Comparison of ENCODE assay signal across 8 cellular contexts in the genomic region with DNA sequence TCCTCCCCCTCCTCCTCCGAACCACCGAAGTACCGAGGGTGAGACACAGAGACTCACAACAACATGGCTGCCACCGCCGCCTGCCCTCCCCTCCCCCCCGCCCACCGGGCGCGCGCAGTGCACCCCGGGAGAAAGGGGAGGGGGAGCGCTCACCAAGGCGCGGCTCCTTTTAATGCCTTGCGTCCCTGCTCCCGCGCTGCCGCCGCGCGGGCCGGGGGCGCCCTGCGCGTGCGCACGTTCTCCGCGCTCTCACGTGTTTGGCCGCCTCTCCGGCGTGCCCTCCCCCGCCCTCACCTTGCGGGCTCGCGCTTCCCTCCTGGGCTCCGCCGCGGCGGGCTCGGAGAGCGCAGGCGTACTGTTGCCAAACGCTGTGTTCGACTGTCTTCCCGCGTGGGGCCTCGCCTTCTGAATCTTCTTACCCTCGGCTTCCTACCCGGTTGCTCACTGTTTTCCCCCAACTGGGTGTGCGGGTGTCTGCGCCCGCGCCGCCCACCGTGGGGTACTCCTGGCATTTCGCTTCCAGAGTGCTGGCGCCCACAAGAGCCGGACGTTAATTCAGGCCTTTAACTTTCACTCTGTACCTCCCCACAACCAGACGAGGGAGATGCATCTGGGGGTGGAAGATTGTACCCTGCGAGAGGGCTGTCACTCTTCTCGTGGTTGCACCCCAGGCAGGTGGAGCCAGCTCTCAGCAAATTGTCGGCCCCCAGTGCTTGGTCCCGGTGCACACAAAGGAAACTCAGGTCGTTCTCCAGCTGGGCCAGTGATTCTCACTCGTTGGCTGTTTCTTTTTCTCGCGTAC. TPM values are rescaled to one million over a fixed set of nuclear protein-coding genes. Genes with fewer than 3 reads are reported as not detected.
DNase-seq lines count a peak whose midpoint lies in the region; ATAC-seq and TF ChIP-seq lines count a peak whose summit lies in the region.

A gene with protein sequence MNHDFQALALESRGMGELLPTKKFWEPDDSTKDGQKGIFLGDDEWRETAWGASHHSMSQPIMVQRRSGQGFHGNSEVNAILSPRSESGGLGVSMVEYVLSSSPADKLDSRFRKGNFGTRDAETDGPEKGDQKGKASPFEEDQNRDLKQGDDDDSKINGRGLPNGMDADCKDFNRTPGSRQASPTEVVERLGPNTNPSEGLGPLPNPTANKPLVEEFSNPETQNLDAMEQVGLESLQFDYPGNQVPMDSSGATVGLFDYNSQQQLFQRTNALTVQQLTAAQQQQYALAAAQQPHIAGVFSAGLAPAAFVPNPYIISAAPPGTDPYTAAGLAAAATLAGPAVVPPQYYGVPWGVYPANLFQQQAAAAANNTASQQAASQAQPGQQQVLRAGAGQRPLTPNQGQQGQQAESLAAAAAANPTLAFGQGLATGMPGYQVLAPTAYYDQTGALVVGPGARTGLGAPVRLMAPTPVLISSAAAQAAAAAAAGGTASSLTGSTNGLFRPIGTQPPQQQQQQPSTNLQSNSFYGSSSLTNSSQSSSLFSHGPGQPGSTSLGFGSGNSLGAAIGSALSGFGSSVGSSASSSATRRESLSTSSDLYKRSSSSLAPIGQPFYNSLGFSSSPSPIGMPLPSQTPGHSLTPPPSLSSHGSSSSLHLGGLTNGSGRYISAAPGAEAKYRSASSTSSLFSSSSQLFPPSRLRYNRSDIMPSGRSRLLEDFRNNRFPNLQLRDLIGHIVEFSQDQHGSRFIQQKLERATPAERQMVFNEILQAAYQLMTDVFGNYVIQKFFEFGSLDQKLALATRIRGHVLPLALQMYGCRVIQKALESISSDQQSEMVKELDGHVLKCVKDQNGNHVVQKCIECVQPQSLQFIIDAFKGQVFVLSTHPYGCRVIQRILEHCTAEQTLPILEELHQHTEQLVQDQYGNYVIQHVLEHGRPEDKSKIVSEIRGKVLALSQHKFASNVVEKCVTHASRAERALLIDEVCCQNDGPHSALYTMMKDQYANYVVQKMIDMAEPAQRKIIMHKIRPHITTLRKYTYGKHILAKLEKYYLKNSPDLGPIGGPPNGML (minus strand): TSS at position 92 of the 802 bp plus-strand sequence. CDS start 23,484 bp downstream, outside the sequence.

- peak within 1 kb of the TSS; percentile 98 for H3K9ac ChIP-seq in neural progenitor cell
- H3K9ac ChIP-seq in stomach smooth muscle (ENCODE audit: low read length in 2 of 2) = peak within 1 kb of the TSS; percentile 85 to 92

- peak; percentile 70 for DNase-seq in GM04503 (ENCODE audit: low read depth)
- peak; percentile 83 for DNase-seq in HFF-Myc (ENCODE audit: extremely low read depth, low read depth)
- peak; percentile 95 for DNase-seq in MV-4-11 (lab: John Stamatoyannopoulos, UW)
- peak; percentile 93 to 94 for DNase-seq in SJSA1 (ENCODE audit: low read depth in 1 of 2, low spot score in 2 of 2)
- DNase-seq in activated naive CD4-positive, alpha-beta T cell (lab: John Stamatoyannopoulos, UW) = peak; percentile 86 to 96 (median 88)
- peak; percentile 89 to 94 for DNase-seq in foreskin keratinocyte
- peak; percentile 99 for DNase-seq in neural progenitor cell (ENCODE audit: low spot score)

- ATAC-seq in foreskin keratinocyte = peak; percentile 87

- H3K9me3 ChIP-seq in SJSA1 (replicated peaks) (no peaks in the 10 kb centered on the region), neural progenitor cell (ENCODE audit: low read depth) (no peaks in the 10 kb centered on the region), stomach smooth muscle (ENCODE audit: control insufficient read depth in 2 of 2, low read length in 2 of 2) (no peaks in the 10 kb centered on the region)

- peaks cover 40% of the 10 kb centered on the region for H4K20me1 ChIP-seq in neural progenitor cell (ENCODE audit: low read depth)

- peaks cover 21% of the 10 kb centered on the region for H3K4me1 Mint-ChIP-seq in neural progenitor cell

- H3K27ac Mint-ChIP-seq in neural progenitor cell = peak within 1 kb of the TSS; percentile 91

- peaks cover 40% of the 10 kb centered on the region for H3F3A ChIP-seq in neural progenitor cell (ENCODE audit: low read depth)

- TF ChIP-seq CTCF in HFF-Myc (IDR thresholded peaks at IDR 0.05; ENCODE audit: low read depth, low read length, missing control alignments) (no peak), foreskin keratinocyte (conservative IDR thresholded peaks at IDR 0.05) (peak; percentile 5), neural progenitor cell (IDR thresholded peaks at IDR 0.05) (no peak)

- H3K9me3 Mint-ChIP-seq in neural progenitor cell = peaks cover 2% of the 10 kb centered on the region

- H3K4me2 ChIP-seq in neural progenitor cell = peak within 1 kb of the TSS; percentile 86

- peaks cover 18% of the 10 kb centered on the region for H3K4me1 ChIP-seq in SJSA1 (replicated peaks)
- peaks cover 20% of the 10 kb centered on the region for H3K4me1 ChIP-seq in foreskin keratinocyte
- H3K4me1 ChIP-seq in neural progenitor cell = peaks cover 57% of the 10 kb centered on the region
- H3K4me1 ChIP-seq in stomach smooth muscle (ENCODE audit: control insufficient read depth, insufficient read depth, low read length) = peaks cover 29% of the 10 kb centered on the region

- peaks cover 19% of the 10 kb centered on the region for H3K36me3 ChIP-seq in SJSA1
- H3K36me3 ChIP-seq in neural progenitor cell = peaks cover 5% of the 10 kb centered on the region
- H3K36me3 ChIP-seq in stomach smooth muscle (ENCODE audit: control insufficient read depth in 2 of 2, insufficient read depth in 2 of 2, low read length in 2 of 2) = no peaks in the 10 kb centered on the region

- H3K27me3 Mint-ChIP-seq in neural progenitor cell (ENCODE audit: insufficient read depth, low read depth) = peaks cover 2% of the 10 kb centered on the region

- H3K36me3 Mint-ChIP-seq in neural progenitor cell = peaks cover 18% of the 10 kb centered on the region

- peak within 1 kb of the TSS; percentile 86 for H3K4me3 ChIP-seq in HFF-Myc (replicated peaks; ENCODE audit: low read depth, low read length)
- peak within 1 kb of the TSS; percentile 92 for H3K4me3 ChIP-seq in SJSA1
- peak within 1 kb of the TSS; percentile 77 for H3K4me3 ChIP-seq in neural progenitor cell
- H3K4me3 ChIP-seq in stomach smooth muscle (ENCODE audit: low read length in 2 of 2) = peak within 1 kb of the TSS; percentile 82 to 83

- H2AFZ ChIP-seq in neural progenitor cell (replicated peaks) = peak within 1 kb of the TSS; percentile 71

- no peaks in the 10 kb centered on the region for H3K27me3 ChIP-seq in SJSA1 (replicated peaks)
- H3K27me3 ChIP-seq in foreskin keratinocyte = no peaks in the 10 kb centered on the region
- H3K27me3 ChIP-seq in neural progenitor cell = no peaks in the 10 kb centered on the region
- H3K27me3 ChIP-seq in stomach smooth muscle (ENCODE audit: control insufficient read depth in 1 of 2, insufficient read depth in 2 of 2, low read length in 2 of 2) = no peaks in the 10 kb centered on the region

- H3K4me3 Mint-ChIP-seq in neural progenitor cell = peak within 1 kb of the TSS; percentile 96

- peak within 1 kb of the TSS; percentile 95 for H3K27ac ChIP-seq in SJSA1
- peak within 1 kb of the TSS; percentile 91 for H3K27ac ChIP-seq in foreskin keratinocyte
- peak within 1 kb of the TSS; percentile 100 for H3K27ac ChIP-seq in neural progenitor cell
- H3K27ac ChIP-seq in stomach smooth muscle (ENCODE audit: low read length) = peak within 1 kb of the TSS; percentile 95

- peaks cover 45% of the 10 kb centered on the region for H3K79me2 ChIP-seq in neural progenitor cell (ENCODE audit: low read depth)

RNA-seq across cellular contexts. Expression of the gene that starts here (rescaled TPM):
- total RNA-seq in SJSA1 (2014; rRNA removed; shearing (Covaris generic)) = 23.4 and 39.9 TPM in 2 replicates
- 43.9 and 44.1 TPM in 2 replicates for total RNA-seq in foreskin keratinocyte
- 9.5 and 11.6 TPM in 2 replicates for polyA plus RNA-seq in foreskin keratinocyte
- 88.4 and 91.1 TPM in 2 replicates for total RNA-seq in neural progenitor cell (ENCODE audit: low replicate concordance)

Comparison
In these comparisons a context has a peak if more than half of its experiments do, and no peak if none do; other contexts are left out.
1. Peak in every context shown above with its lines: DNase-seq, ATAC-seq, H3K4me3 ChIP-seq and H3K27ac ChIP-seq.